10 cellular contexts compared by ENCODE assay signal in genomic region chr19:43674630-43674982, GRCh38. TPM values are rescaled to one million over a fixed set of nuclear protein-coding genes. Genes with fewer than 3 reads are reported as not detected.
A peak's percentile ranks its signal among the peaks of the same experiment; 100 is the strongest.
DNase-seq lines count a peak whose midpoint lies in the region; ATAC-seq and TF ChIP-seq lines count a peak whose summit lies in the region.
"Had no signal": no experiment of that assay in that cellular context is flagged by ENCODE, and none has a peak within 500 bp of the region (broad histone marks: within the 10 kb centered on the region; RNA-seq: fewer than 3 reads in every experiment).

No MANE protein-coding gene starts in this region.

- CTCF ChIA-PET in RWPE1 (lab: Yijun Ruan, JAX) (no interaction called here), A673 (lab: Charles Lee) (interaction anchor here (0.6 kb wide), 1 partner anchor 1333 kb away, joined by 4 read pairs; no protein-coding TSS in a partner anchor)
- CTCF ChIA-PET in activated CD8-positive, alpha-beta T cell treated with anti-CD3 and anti-CD28 coated beads for 36 hours (lab: Charles Lee), result interaction anchor here (1.1 kb wide), 1 partner anchor 71 kb away, joined by 3 read pairs; no protein-coding TSS in a partner anchor

- DNase-seq in HFFc6 (no peak), RWPE1 (ENCODE audit: low spot score) (no peak), fibroblast of villous mesenchyme (ENCODE audit: low read depth) (peak; percentile 41), A673 (ENCODE audit: low spot score) (no peak)
- no peak for DNase-seq in activated CD8-positive, alpha-beta T cell treated with anti-CD3 and anti-CD28 coated beads for 36 hours
- DNase-seq: activated CD4-positive, CD25-positive, alpha-beta regulatory T cell treated with anti-CD3 and anti-CD28 coated beads, Interleukin-2, amount 50 U/mL, for 72 hours; erythroblast had no signal

- POLR2A ChIA-PET in RWPE1 (lab: Yijun Ruan, JAX; ENCODE audit: low non-redundant PET), result interaction anchor here (0.6 kb wide), 1 partner anchor 78 kb away, joined by 7 read pairs; no protein-coding TSS in a partner anchor
- POLR2A ChIA-PET in A673 (lab: Charles Lee; ENCODE audit: low non-redundant PET), result no interaction called here
- POLR2A ChIA-PET in activated CD8-positive, alpha-beta T cell treated with anti-CD3 and anti-CD28 coated beads for 36 hours (lab: Charles Lee), result no interaction called here

- no peaks in the 10 kb centered on the region for H3K36me3 ChIP-seq in stomach smooth muscle (ENCODE audit: control insufficient read depth in 2 of 2, insufficient read depth in 2 of 2, low read length in 2 of 2)
- no peaks in the 10 kb centered on the region for H3K36me3 ChIP-seq in A673 (ENCODE audit: insufficient read depth, low read length, poor library complexity, severe bottlenecking)

- peaks cover 38% of the 10 kb centered on the region for H3K4me1 Mint-ChIP-seq in HFFc6 (ENCODE audit: low read depth)
- H3K4me1 Mint-ChIP-seq in activated CD8-positive, alpha-beta T cell treated with anti-CD3 and anti-CD28 coated beads for 36 hours (ENCODE audit: low read depth), result peaks cover 21% of the 10 kb centered on the region

- H3K27me3 ChIP-seq in stomach smooth muscle (ENCODE audit: control insufficient read depth in 1 of 2, insufficient read depth in 2 of 2, low read length in 2 of 2), result no peaks in the 10 kb centered on the region
- H3K27me3 ChIP-seq in A673 (replicated peaks; ENCODE audit: insufficient read depth, low read depth, low read length, poor library complexity), result no peaks in the 10 kb centered on the region

- peak overlapping the region; percentile 63 for H3K27ac ChIP-seq in RWPE1
- H3K27ac ChIP-seq in stomach smooth muscle (ENCODE audit: low read length), result peak overlapping the region; percentile 11
- H3K27ac ChIP-seq in A673 (ENCODE audit: low read depth, low read length, poor library complexity, severe bottlenecking), result no peak overlapping the region

- H3K4me3 Mint-ChIP-seq in HFFc6, result no peak overlapping the region
- H3K4me3 Mint-ChIP-seq in activated CD8-positive, alpha-beta T cell treated with anti-CD3 and anti-CD28 coated beads for 36 hours, result no peak overlapping the region

- TF ChIP-seq CTCF in HFFc6 (IDR thresholded peaks at IDR 0.05) (no peak), RWPE1 (conservative IDR thresholded peaks at IDR 0.05; ENCODE audit: low read depth) (no peak), fibroblast of villous mesenchyme (IDR thresholded peaks at IDR 0.05; ENCODE audit: insufficient read depth, low read depth, low read length) (no peak), A673 (conservative IDR thresholded peaks at IDR 0.05; ENCODE audit: low read depth, low read length) (no peak)
- no peak for TF ChIP-seq CTCF in activated CD8-positive, alpha-beta T cell treated with anti-CD3 and anti-CD28 coated beads for 36 hours (IDR thresholded peaks at IDR 0.05)

- ATAC-seq in HG02885 (IDR thresholded peaks at IDR 0.05; ENCODE audit: poor library complexity, unreplicated experiment), result no peak
- no peak for ATAC-seq in activated CD8-positive, alpha-beta T cell treated with anti-CD3 and anti-CD28 coated beads for 36 hours

- H3K4me3 ChIP-seq in fibroblast of villous mesenchyme (ENCODE audit: low read depth, low read length) (no peak overlapping the region), stomach smooth muscle (ENCODE audit: low read length in 2 of 2) (no peak overlapping the region), A673 (ENCODE audit: low read depth, low read length, poor library complexity, severe bottlenecking) (no peak overlapping the region)

- H3K27ac Mint-ChIP-seq in HFFc6, result peak overlapping the region; percentile 51; the same call in 1 of the 2 replicates
- no peak overlapping the region for H3K27ac Mint-ChIP-seq in activated CD8-positive, alpha-beta T cell treated with anti-CD3 and anti-CD28 coated beads for 36 hours

- no peaks in the 10 kb centered on the region for H3K9me3 Mint-ChIP-seq in HFFc6
- H3K9me3 Mint-ChIP-seq in activated CD8-positive, alpha-beta T cell treated with anti-CD3 and anti-CD28 coated beads for 36 hours, result no peaks in the 10 kb centered on the region

- BruUV-seq in A673 (replicated peaks; lab: Mats Ljungman, UMichigan), result no TSS peak

- H3K9me3 ChIP-seq in stomach smooth muscle (ENCODE audit: control insufficient read depth in 2 of 2, low read length in 2 of 2) (no peaks in the 10 kb centered on the region), A673 (ENCODE audit: low read depth, low read length, poor library complexity, severe bottlenecking) (no peaks in the 10 kb centered on the region)

- H3K27me3 Mint-ChIP-seq in HFFc6 (ENCODE audit: insufficient read depth), result no peaks in the 10 kb centered on the region; the same call in none of the 2 replicates
- H3K27me3 Mint-ChIP-seq in activated CD8-positive, alpha-beta T cell treated with anti-CD3 and anti-CD28 coated beads for 36 hours, result no peaks in the 10 kb centered on the region

- peaks cover 4% of the 10 kb centered on the region; the same call in 1 of the 2 replicates for H3K36me3 Mint-ChIP-seq in HFFc6 (ENCODE audit: low read depth)
- H3K36me3 Mint-ChIP-seq in activated CD8-positive, alpha-beta T cell treated with anti-CD3 and anti-CD28 coated beads for 36 hours (ENCODE audit: low read depth), result no peaks in the 10 kb centered on the region

- H3K9ac ChIP-seq in stomach smooth muscle (ENCODE audit: low read length in 2 of 2), result no peak overlapping the region

- H3K4me1 ChIP-seq in stomach smooth muscle (ENCODE audit: control insufficient read depth, insufficient read depth, low read length) (peaks cover 10% of the 10 kb centered on the region), A673 (ENCODE audit: insufficient read depth, low read length, poor library complexity, severe bottlenecking) (peaks cover 9% of the 10 kb centered on the region)

- intact Hi-C loops in A673 (cut with micrococcal nuclease; ENCODE audit: unreplicated experiment), result no loop called here
- intact Hi-C loops in activated CD8-positive, alpha-beta T cell treated with anti-CD3 and anti-CD28 coated beads for 36 hours (cut with micrococcal nuclease), result loop anchor here (10.0 kb wide), 1 partner anchor 110 kb away; the partner anchor contains the start of gene KCNN4

RNA-seq across cellular contexts. Expression of gene PLAUR, which starts 4.6 kb away (rescaled TPM):
- total RNA-seq in HFFc6 (2021; fragmentation: NEBNext Ultra II Directional; extraction: Animal tissue kit (Norgen Biotek cat#: 25700)), result 100 to 1,000 TPM; 123 to 163 (median 152) TPM
- 56.6 and 76.3 TPM in 2 replicates for total RNA-seq in fibroblast of villous mesenchyme
- 40.1 and 45.4 TPM in 2 replicates for total RNA-seq in A673 (2021)
- total RNA-seq in activated CD8-positive, alpha-beta T cell treated with anti-CD3 and anti-CD28 coated beads for 36 hours, result 10 to 100 TPM; 11.1 to 13.3 TPM

RNA-seq across cellular contexts. Expression of gene CADM4, which starts 35.0 kb away (rescaled TPM):
- 1 to 10 TPM in 2 of 6 experiments, under 1 TPM in 4; 0.43 to 1.3 (median 0.82) TPM for total RNA-seq in HFFc6 (2021; fragmentation: NEBNext Ultra II Directional; extraction: Animal tissue kit (Norgen Biotek cat#: 25700))
- total RNA-seq in fibroblast of villous mesenchyme (7.7 and 22.0 TPM in 2 replicates), A673 (2021) (28.7 and 35.2 TPM in 2 replicates)
- under 1 TPM; 0.22 to 0.38 TPM for total RNA-seq in activated CD8-positive, alpha-beta T cell treated with anti-CD3 and anti-CD28 coated beads for 36 hours

RNA-seq across cellular contexts. Expression of gene IRGC, which starts 41.3 kb away (rescaled TPM):
- not detected for total RNA-seq in HFFc6 (2021; fragmentation: NEBNext Ultra II Directional; extraction: Animal tissue kit (Norgen Biotek cat#: 25700))
- not detected in 2 replicates for total RNA-seq in fibroblast of villous mesenchyme
- total RNA-seq in A673 (2021), result not detected in 2 replicates
- not detected for total RNA-seq in activated CD8-positive, alpha-beta T cell treated with anti-CD3 and anti-CD28 coated beads for 36 hours
- total RNA-seq: lung microvascular endothelial cell had no signal

RNA-seq across cellular contexts. Expression of gene ZNF428, which starts 55.2 kb away (rescaled TPM):
- total RNA-seq in HFFc6 (2021; fragmentation: NEBNext Ultra II Directional; extraction: Animal tissue kit (Norgen Biotek cat#: 25700)), result 10 to 100 TPM; 32.2 to 42.2 (median 37.3) TPM
- total RNA-seq in fibroblast of villous mesenchyme, result 25.0 and 31.9 TPM in 2 replicates
- 65.7 and 72.4 TPM in 2 replicates for total RNA-seq in A673 (2021)
- total RNA-seq in activated CD8-positive, alpha-beta T cell treated with anti-CD3 and anti-CD28 coated beads for 36 hours, result 10 to 100 TPM; 12.3 to 13.4 TPM
